ENCODE assay signal across 1 cellular context in genomic region chrX:8042304-8042703, GRCh38.
TF ChIP-seq lines count a peak whose summit lies in the region.

No MANE protein-coding gene starts in this region.

TF ChIP-seq in HepG2, 621 proteins besides CTCF, POLR2A, EP300 and RAD21 (continued from another document):
- TF ChIP-seq ZNF800 (CRISPR knock-in tag; IDR thresholded peaks at IDR 0.05) (no peak), HNF4A (CRISPR knock-in tag; IDR thresholded peaks at IDR 0.05) (no peak)
